ENCODE assay signal across 15 cellular contexts in the genomic region with DNA sequence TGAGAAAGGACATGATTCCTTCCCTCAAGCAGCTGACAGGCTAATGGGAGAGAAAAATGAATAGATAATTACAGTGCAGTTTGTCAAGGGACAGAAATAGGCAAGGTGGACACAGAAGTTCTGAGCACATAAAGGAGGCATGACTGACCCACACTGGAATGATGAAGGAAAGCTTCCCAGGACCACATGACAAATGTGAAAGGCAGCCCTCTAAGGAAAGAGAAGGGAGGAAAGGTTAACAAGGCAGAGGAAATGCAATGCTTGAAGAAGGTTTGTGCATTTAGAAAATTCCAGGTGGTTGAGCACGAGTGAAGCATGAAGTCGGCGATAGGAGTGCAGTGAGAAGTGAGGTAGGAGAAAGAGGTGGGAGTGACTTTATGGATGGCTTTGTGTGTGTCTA. TPM values are rescaled to one million over a fixed set of nuclear protein-coding genes. Genes with fewer than 3 reads are reported as not detected.
A peak's percentile ranks its signal among the peaks of the same experiment; 100 is the strongest.
DNase-seq lines count a peak whose midpoint lies in the region; ATAC-seq and TF ChIP-seq lines count a peak whose summit lies in the region.
"Had no signal": no experiment of that assay in that cellular context is flagged by ENCODE, and none has a peak within 500 bp of the region (broad histone marks: within the 10 kb centered on the region; RNA-seq: fewer than 3 reads in every experiment).

No MANE protein-coding gene starts in this region.

- peak; percentile 36 to 67 (median 54) for ATAC-seq in psoas muscle
- ATAC-seq in stimulated activated naive B cell treated with anti-CD40 and anti-IgM and Interleukin-4, amounts not matched to agents 10 μg/mL and 1 μg/mL and 100 μg/mL, for 72 hours (replicated peaks) = no peak

- DNase-seq in EH (ENCODE audit: low read depth) (peak; percentile 74), NCI-H226 (peak; percentile 58), fibroblast of villous mesenchyme (ENCODE audit: low read depth) (peak; percentile 23), psoas muscle (no peak), CD1c-positive myeloid dendritic cell (ENCODE audit: extremely low spot score) (no peak), HEK293T (ENCODE audit: extremely low spot score) (no peak), superior temporal gyrus (ENCODE audit: extremely low spot score) (no peak)
- DNase-seq in stimulated activated naive B cell treated with anti-CD40 and anti-IgM and Interleukin-4, amounts not matched to agents 10 μg/mL and 1 μg/mL and 100 μg/mL, for 72 hours = no peak
- DNase-seq: CD8-positive, alpha-beta memory T cell; H9; NCI-H1417 treated with DMSO at 0.1 percent for 48 hours; NCI-H1930; NCI-H446; OCI-M1; RPMI8226 had no signal

- CTCF ChIA-PET in HEK293T (lab: Yijun Ruan, JAX) = interaction anchor here (2.8 kb wide), 1 partner anchor 11 kb away, joined by 11 read pairs; no protein-coding TSS in a partner anchor

- H3K36me3 Mint-ChIP-seq in stimulated activated naive B cell treated with anti-CD40 and anti-IgM and Interleukin-4, amounts not matched to agents 10 μg/mL and 1 μg/mL and 100 μg/mL, for 72 hours = no peaks in the 10 kb centered on the region
- H3K36me3 Mint-ChIP-seq: CD8-positive, alpha-beta memory T cell had no signal

- H3K4me1 Mint-ChIP-seq in stimulated activated naive B cell treated with anti-CD40 and anti-IgM and Interleukin-4, amounts not matched to agents 10 μg/mL and 1 μg/mL and 100 μg/mL, for 72 hours = peaks cover 12 to 16% of the 10 kb centered on the region in 2 donors

- no peak overlapping the region for H3K4me3 Mint-ChIP-seq in stimulated activated naive B cell treated with anti-CD40 and anti-IgM and Interleukin-4, amounts not matched to agents 10 μg/mL and 1 μg/mL and 100 μg/mL, for 72 hours
- H3K4me3 Mint-ChIP-seq: CD8-positive, alpha-beta memory T cell; H9 had no signal

- WGBS in psoas muscle, 3 donors = 57 to 89% (median 70%) methylated on average over 3 of the region's 3 CpGs

- no peaks in the 10 kb centered on the region for H3K9me3 Mint-ChIP-seq in stimulated activated naive B cell treated with anti-CD40 and anti-IgM and Interleukin-4, amounts not matched to agents 10 μg/mL and 1 μg/mL and 100 μg/mL, for 72 hours
- H3K9me3 Mint-ChIP-seq: CD8-positive, alpha-beta memory T cell; H9 had no signal

- no peak overlapping the region for H3K27ac Mint-ChIP-seq in stimulated activated naive B cell treated with anti-CD40 and anti-IgM and Interleukin-4, amounts not matched to agents 10 μg/mL and 1 μg/mL and 100 μg/mL, for 72 hours
- H3K27ac Mint-ChIP-seq: CD8-positive, alpha-beta memory T cell; H9 had no signal

- peaks cover 8% of the 10 kb centered on the region for H3K4me1 ChIP-seq in psoas muscle

- H3K36me3 ChIP-seq in psoas muscle (ENCODE audit: insufficient read depth in 1 of 2, low read depth in 1 of 2) = no peaks in the 10 kb centered on the region

- no peaks in the 10 kb centered on the region for H3K27me3 ChIP-seq in psoas muscle (ENCODE audit: insufficient read depth in 3 of 3, low read length in 2 of 3)

- no peaks in the 10 kb centered on the region for H3K9me3 ChIP-seq in psoas muscle

- intact Hi-C loops in psoas muscle (cut with DNase I) = no loop called here

- H3K4me3 ChIP-seq in fibroblast of villous mesenchyme (ENCODE audit: low read depth, low read length) = no peak overlapping the region
- H3K4me3 ChIP-seq in psoas muscle = no peak overlapping the region

- POLR2A ChIA-PET in HEK293T (lab: Yijun Ruan, JAX) = interaction anchor here (3.8 kb wide), 1 partner anchor 12 kb away, joined by 13 read pairs; no protein-coding TSS in a partner anchor

- H3K27ac ChIP-seq in psoas muscle = no peak overlapping the region

- TF ChIP-seq CTCF in fibroblast of villous mesenchyme (IDR thresholded peaks at IDR 0.05; ENCODE audit: insufficient read depth, low read depth, low read length) (no peak), psoas muscle (IDR thresholded peaks at IDR 0.05) (no peak)

- H3K27me3 Mint-ChIP-seq in stimulated activated naive B cell treated with anti-CD40 and anti-IgM and Interleukin-4, amounts not matched to agents 10 μg/mL and 1 μg/mL and 100 μg/mL, for 72 hours = peaks cover 0 to 4% of the 10 kb centered on the region in 2 donors

TF ChIP-seq in HEK293T, 16 proteins besides CTCF, POLR2A, EP300 and RAD21:
- TF ChIP-seq HDGF (IDR thresholded peaks at IDR 0.05; ENCODE audit: borderline replicate concordance) (no peak), LEF1 (IDR thresholded peaks at IDR 0.05; ENCODE audit: borderline replicate concordance) (no peak), CTBP1 (IDR thresholded peaks at IDR 0.05; ENCODE audit: borderline replicate concordance) (no peak), ZNF384 (IDR thresholded peaks at IDR 0.05) (no peak), ARNT (IDR thresholded peaks at IDR 0.05) (no peak), BHLHE40 (IDR thresholded peaks at IDR 0.05; ENCODE audit: borderline replicate concordance) (no peak), TARDBP (IDR thresholded peaks at IDR 0.05) (no peak), L3MBTL2 (conservative IDR thresholded peaks at IDR 0.05) (no peak), PKNOX1 (IDR thresholded peaks at IDR 0.05) (no peak), FOXA1 (IDR thresholded peaks at IDR 0.05) (no peak), FOXM1 (IDR thresholded peaks at IDR 0.05; ENCODE audit: borderline replicate concordance) (no peak), SUZ12 (IDR thresholded peaks at IDR 0.05) (no peak), SP1 (IDR thresholded peaks at IDR 0.05) (no peak), NFRKB (IDR thresholded peaks at IDR 0.05) (no peak), ELF4 (IDR thresholded peaks at IDR 0.05) (no peak)

RNA-seq across cellular contexts. Expression of gene LAMC2, which starts 37.4 kb away (rescaled TPM):
- total RNA-seq in fibroblast of villous mesenchyme = 4.8 and 27.6 TPM in 2 replicates
- total RNA-seq in psoas muscle = 1 to 10 TPM in 1 of 4 donors, under 1 TPM in 3; 0.25 to 1.2 (median 0.76) TPM
- 1 to 10 TPM in 2 of 3 donors, under 1 TPM in 1; 0.99 to 1.3 (median 1.3) TPM for polyA plus RNA-seq in psoas muscle
- total RNA-seq: CD8-positive, alpha-beta memory T cell had no signal
- polyA plus RNA-seq: CD8-positive, alpha-beta memory T cell had no signal

Comparison
In these comparisons a context has a peak if more than half of its experiments do, and no peak if none do; other contexts are left out.
1. DNase-seq: peak in EH (single experiment), NCI-H226 (single experiment) and fibroblast of villous mesenchyme (single experiment); none in psoas muscle (0 of 2), stimulated activated naive B cell treated with anti-CD40 and anti-IgM and Interleukin-4, amounts not matched to agents 10 μg/mL and 1 μg/mL and 100 μg/mL, for 72 hours (single experiment), CD1c-positive myeloid dendritic cell (single experiment), HEK293T (single experiment) and superior temporal gyrus (single experiment).
2. ATAC-seq: peak in psoas muscle (4 of 4); none in stimulated activated naive B cell treated with anti-CD40 and anti-IgM and Interleukin-4, amounts not matched to agents 10 μg/mL and 1 μg/mL and 100 μg/mL, for 72 hours (0 of 2).